24 cellular contexts compared by ENCODE assay signal in genomic region chr4:150862829-150863228, GRCh38.
"Had no signal": no experiment of that assay in that cellular context is flagged by ENCODE, and none has a peak within 500 bp of the region (broad histone marks: within the 10 kb centered on the region; RNA-seq: fewer than 3 reads in every experiment).

No MANE protein-coding gene starts in this region.

- H3K79me2 ChIP-seq: hepatocyte had no signal

- H3K27me3 ChIP-seq: esophagus muscularis mucosa, foreskin keratinocyte, gastroesophageal sphincter, heart left ventricle, hepatocyte, left lung had no signal

- H3K36me3 ChIP-seq: esophagus muscularis mucosa, gastroesophageal sphincter, left lung had no signal

- H2AFZ ChIP-seq: hepatocyte had no signal

- H3K4me3 ChIP-seq: esophagus muscularis mucosa, gastroesophageal sphincter, heart left ventricle, hepatocyte, left lung, lower lobe of right lung, mucosa of descending colon had no signal

- H3K9me3 ChIP-seq: esophagus muscularis mucosa, gastroesophageal sphincter, heart left ventricle, left lung, lower lobe of right lung, mucosa of descending colon had no signal

- H3K4me2 ChIP-seq: hepatocyte had no signal

- H3K27ac ChIP-seq: epithelial cell of prostate, esophagus muscularis mucosa, foreskin keratinocyte, gastroesophageal sphincter, heart left ventricle, hepatocyte, left lung, lower lobe of right lung had no signal

- H3K4me1 ChIP-seq: esophagus muscularis mucosa, foreskin keratinocyte, gastroesophageal sphincter, heart left ventricle, left lung, lower lobe of right lung had no signal

- H3K4me1 Mint-ChIP-seq: endodermal cell, immature natural killer cell, naive B cell had no signal

- DNase-seq: cortex of kidney; effector CD8-positive, alpha-beta T cell; effector memory CD8-positive, alpha-beta T cell; endodermal cell; erythroblast; foreskin keratinocyte; heart left ventricle; hypothalamus; immature natural killer cell; islet precursor cell; kidney; kidney glomerular epithelial cell; left ventricle myocardium superior; lower lobe of right lung; mesenchymal stem cell; mucosa of descending colon; naive B cell had no signal

- H3K36me3 Mint-ChIP-seq: naive B cell had no signal

- H3K9me3 Mint-ChIP-seq: dendritic cell treated with granulocyte-macrophage colony-stimulating factor and Interleukin-4, amounts not matched to agents 40 ng/mL and 50 ng/mL, for 4 days; effector memory CD8-positive, alpha-beta T cell; endodermal cell; immature natural killer cell; mesothelial cell of epicardium had no signal

- H3K27ac Mint-ChIP-seq: dendritic cell treated with granulocyte-macrophage colony-stimulating factor and Interleukin-4, amounts not matched to agents 40 ng/mL and 50 ng/mL, for 4 days; effector memory CD8-positive, alpha-beta T cell; endodermal cell; immature natural killer cell; mesothelial cell of epicardium; naive B cell had no signal

- ATAC-seq: effector memory CD8-positive, alpha-beta T cell; foreskin keratinocyte; gastroesophageal sphincter; heart left ventricle; left lung; left ventricle myocardium superior; lower lobe of right lung; mucosa of descending colon had no signal

- H3K27me3 Mint-ChIP-seq: dendritic cell treated with granulocyte-macrophage colony-stimulating factor and Interleukin-4, amounts not matched to agents 40 ng/mL and 50 ng/mL, for 4 days; effector memory CD8-positive, alpha-beta T cell; naive B cell had no signal

- H3K4me3 Mint-ChIP-seq: dendritic cell treated with granulocyte-macrophage colony-stimulating factor and Interleukin-4, amounts not matched to agents 40 ng/mL and 50 ng/mL, for 4 days; effector memory CD8-positive, alpha-beta T cell; endodermal cell; immature natural killer cell; mesothelial cell of epicardium; naive B cell had no signal
